In genomic region chr10:76497671-76498070, GRCh38 we compare ENCODE assay signal across 8 cellular contexts.
"Had no signal": no experiment of that assay in that cellular context is flagged by ENCODE, and none has a peak within 500 bp of the region (broad histone marks: within the 10 kb centered on the region; RNA-seq: fewer than 3 reads in every experiment).

No MANE protein-coding gene starts in this region.

- H3K9ac ChIP-seq: GM23248 had no signal

- H3K27ac ChIP-seq: GM23248, HL-60 had no signal

- ATAC-seq: HCT116, HepG2 had no signal

- H3K36me3 ChIP-seq: HAP-1 had no signal

- DNase-seq: GM23248, GOT3, H7, HFFc6 had no signal

- H3K4me1 ChIP-seq: HAP-1 had no signal

- H3K4me3 ChIP-seq: GM23248, HAP-1 had no signal

- H3K9me3 ChIP-seq: HAP-1 had no signal

- H2AFZ ChIP-seq: GM23248 had no signal
